ENCODE assay signal across 1 cellular context in genomic region chr15:66803182-66803729, GRCh38.
TF ChIP-seq lines count a peak whose summit lies in the region.

No MANE protein-coding gene starts in this region.

TF ChIP-seq in HEK293, 187 proteins besides CTCF, POLR2A, EP300 and RAD21 (continued from another document and continues in another):
- TF ChIP-seq, protein P1, sequence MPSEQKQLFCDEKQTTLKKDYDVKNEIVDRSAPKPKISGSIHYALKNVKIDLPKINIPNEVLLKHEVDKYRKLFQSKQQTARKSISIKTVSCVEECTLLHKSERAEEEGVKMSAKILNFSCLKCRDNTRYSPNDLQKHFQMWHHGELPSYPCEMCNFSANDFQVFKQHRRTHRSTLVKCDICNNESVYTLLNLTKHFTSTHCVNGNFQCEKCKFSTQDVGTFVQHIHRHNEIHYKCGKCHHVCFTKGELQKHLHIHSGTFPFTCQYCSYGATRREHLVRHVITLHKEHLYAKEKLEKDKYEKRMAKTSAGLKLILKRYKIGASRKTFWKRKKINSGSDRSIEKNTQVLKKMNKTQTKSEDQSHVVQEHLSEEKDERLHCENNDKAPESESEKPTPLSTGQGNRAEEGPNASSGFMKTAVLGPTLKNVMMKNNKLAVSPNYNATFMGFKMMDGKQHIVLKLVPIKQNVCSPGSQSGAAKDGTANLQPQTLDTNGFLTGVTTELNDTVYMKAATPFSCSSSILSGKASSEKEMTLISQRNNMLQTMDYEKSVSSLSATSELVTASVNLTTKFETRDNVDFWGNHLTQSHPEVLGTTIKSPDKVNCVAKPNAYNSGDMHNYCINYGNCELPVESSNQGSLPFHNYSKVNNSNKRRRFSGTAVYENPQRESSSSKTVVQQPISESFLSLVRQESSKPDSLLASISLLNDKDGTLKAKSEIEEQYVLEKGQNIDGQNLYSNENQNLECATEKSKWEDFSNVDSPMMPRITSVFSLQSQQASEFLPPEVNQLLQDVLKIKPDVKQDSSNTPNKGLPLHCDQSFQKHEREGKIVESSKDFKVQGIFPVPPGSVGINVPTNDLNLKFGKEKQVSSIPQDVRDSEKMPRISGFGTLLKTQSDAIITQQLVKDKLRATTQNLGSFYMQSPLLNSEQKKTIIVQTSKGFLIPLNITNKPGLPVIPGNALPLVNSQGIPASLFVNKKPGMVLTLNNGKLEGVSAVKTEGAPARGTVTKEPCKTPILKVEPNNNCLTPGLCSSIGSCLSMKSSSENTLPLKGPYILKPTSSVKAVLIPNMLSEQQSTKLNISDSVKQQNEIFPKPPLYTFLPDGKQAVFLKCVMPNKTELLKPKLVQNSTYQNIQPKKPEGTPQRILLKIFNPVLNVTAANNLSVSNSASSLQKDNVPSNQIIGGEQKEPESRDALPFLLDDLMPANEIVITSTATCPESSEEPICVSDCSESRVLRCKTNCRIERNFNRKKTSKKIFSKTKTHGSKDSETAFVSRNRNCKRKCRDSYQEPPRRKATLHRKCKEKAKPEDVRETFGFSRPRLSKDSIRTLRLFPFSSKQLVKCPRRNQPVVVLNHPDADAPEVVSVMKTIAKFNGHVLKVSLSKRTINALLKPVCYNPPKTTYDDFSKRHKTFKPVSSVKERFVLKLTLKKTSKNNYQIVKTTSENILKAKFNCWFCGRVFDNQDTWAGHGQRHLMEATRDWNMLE (tag by site-specific recombination; conservative IDR thresholded peaks at IDR 0.05; ENCODE audit: low read depth), result 0 out of 2 replicates have a peak, but pooled peaks have one; percentile 15
- no peak for TF ChIP-seq ZNF624 (tag by site-specific recombination; IDR thresholded peaks at IDR 0.05)
- TF ChIP-seq ZNF214 (tag by site-specific recombination; IDR thresholded peaks at IDR 0.05; ENCODE audit: borderline replicate concordance), result no peak
- peak; percentile 96 for TF ChIP-seq KLF1 (tag by site-specific recombination; IDR thresholded peaks at IDR 0.05)
- no peak for TF ChIP-seq ZSCAN16 (tag by site-specific recombination; IDR thresholded peaks at IDR 0.05)
- peak; percentile 90 for TF ChIP-seq GLIS1 (tag by site-specific recombination; IDR thresholded peaks at IDR 0.05)
- no peak for TF ChIP-seq PRDM2 (tag by site-specific recombination; IDR thresholded peaks at IDR 0.05; ENCODE audit: borderline replicate concordance)
- no peak for TF ChIP-seq SALL2 (tag by site-specific recombination; IDR thresholded peaks at IDR 0.05; ENCODE audit: borderline replicate concordance)
- no peak for TF ChIP-seq TRIM28 (IDR thresholded peaks at IDR 0.05; ENCODE audit: borderline replicate concordance, low read length)
- TF ChIP-seq ZNF544 (tag by site-specific recombination; IDR thresholded peaks at IDR 0.05), result no peak
- TF ChIP-seq ZNF274 (IDR thresholded peaks at IDR 0.05; ENCODE audit: low read length), result no peak
- TF ChIP-seq ZNF274 (tag by site-specific recombination; IDR thresholded peaks at IDR 0.05; ENCODE audit: borderline replicate concordance), result no peak
- TF ChIP-seq, protein P2, sequence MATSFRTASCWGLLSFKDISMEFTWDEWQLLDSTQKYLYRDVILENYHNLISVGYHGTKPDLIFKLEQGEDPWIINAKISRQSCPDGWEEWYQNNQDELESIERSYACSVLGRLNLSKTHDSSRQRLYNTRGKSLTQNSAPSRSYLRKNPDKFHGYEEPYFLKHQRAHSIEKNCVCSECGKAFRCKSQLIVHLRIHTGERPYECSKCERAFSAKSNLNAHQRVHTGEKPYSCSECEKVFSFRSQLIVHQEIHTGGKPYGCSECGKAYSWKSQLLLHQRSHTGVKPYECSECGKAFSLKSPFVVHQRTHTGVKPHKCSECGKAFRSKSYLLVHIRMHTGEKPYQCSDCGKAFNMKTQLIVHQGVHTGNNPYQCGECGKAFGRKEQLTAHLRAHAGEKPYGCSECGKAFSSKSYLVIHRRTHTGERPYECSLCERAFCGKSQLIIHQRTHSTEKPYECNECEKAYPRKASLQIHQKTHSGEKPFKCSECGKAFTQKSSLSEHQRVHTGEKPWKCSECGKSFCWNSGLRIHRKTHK (tag by site-specific recombination; IDR thresholded peaks at IDR 0.05), result no peak
- TF ChIP-seq ZNF133 (tag by site-specific recombination; IDR thresholded peaks at IDR 0.05), result no peak
- peak; percentile 70 for TF ChIP-seq ZBTB8A (tag by site-specific recombination; IDR thresholded peaks at IDR 0.05)
- no peak for TF ChIP-seq ZNF830 (tag by site-specific recombination; IDR thresholded peaks at IDR 0.05; ENCODE audit: low read depth)
- no peak for TF ChIP-seq SETDB1 (IDR thresholded peaks at IDR 0.05; ENCODE audit: insufficient read length, low read length)
- peak; percentile 32; the same call in 1 of the 2 replicates for TF ChIP-seq ZNF394 (tag by site-specific recombination; IDR thresholded peaks at IDR 0.05; ENCODE audit: borderline replicate concordance)
- no peak for TF ChIP-seq ZNF132 (tag by site-specific recombination; IDR thresholded peaks at IDR 0.05; ENCODE audit: borderline replicate concordance)
- no peak for TF ChIP-seq ZNF221 (tag by site-specific recombination; IDR thresholded peaks at IDR 0.05; ENCODE audit: borderline replicate concordance)
- no peak for TF ChIP-seq ZFP3 (tag by site-specific recombination; IDR thresholded peaks at IDR 0.05; ENCODE audit: low read depth)
- no peak for TF ChIP-seq ZNF670 (tag by site-specific recombination; IDR thresholded peaks at IDR 0.05; ENCODE audit: low read depth)
- TF ChIP-seq ZNF23 (tag by site-specific recombination; IDR thresholded peaks at IDR 0.05; ENCODE audit: borderline replicate concordance), result no peak
- TF ChIP-seq ZXDB (tag by site-specific recombination; IDR thresholded peaks at IDR 0.05), result peak; percentile 63
- no peak for TF ChIP-seq ZNF48 (tag by site-specific recombination; IDR thresholded peaks at IDR 0.05)
- TF ChIP-seq ZNF704 (tag by site-specific recombination; IDR thresholded peaks at IDR 0.05), result no peak
- TF ChIP-seq ZFP37 (tag by site-specific recombination; IDR thresholded peaks at IDR 0.05), result no peak
- no peak for TF ChIP-seq ZNF621 (tag by site-specific recombination; IDR thresholded peaks at IDR 0.05)
- TF ChIP-seq, protein P3, sequence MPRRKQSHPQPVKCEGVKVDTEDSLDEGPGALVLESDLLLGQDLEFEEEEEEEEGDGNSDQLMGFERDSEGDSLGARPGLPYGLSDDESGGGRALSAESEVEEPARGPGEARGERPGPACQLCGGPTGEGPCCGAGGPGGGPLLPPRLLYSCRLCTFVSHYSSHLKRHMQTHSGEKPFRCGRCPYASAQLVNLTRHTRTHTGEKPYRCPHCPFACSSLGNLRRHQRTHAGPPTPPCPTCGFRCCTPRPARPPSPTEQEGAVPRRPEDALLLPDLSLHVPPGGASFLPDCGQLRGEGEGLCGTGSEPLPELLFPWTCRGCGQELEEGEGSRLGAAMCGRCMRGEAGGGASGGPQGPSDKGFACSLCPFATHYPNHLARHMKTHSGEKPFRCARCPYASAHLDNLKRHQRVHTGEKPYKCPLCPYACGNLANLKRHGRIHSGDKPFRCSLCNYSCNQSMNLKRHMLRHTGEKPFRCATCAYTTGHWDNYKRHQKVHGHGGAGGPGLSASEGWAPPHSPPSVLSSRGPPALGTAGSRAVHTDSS (tag by site-specific recombination; IDR thresholded peaks at IDR 0.05), result no peak
- TF ChIP-seq, protein P4, sequence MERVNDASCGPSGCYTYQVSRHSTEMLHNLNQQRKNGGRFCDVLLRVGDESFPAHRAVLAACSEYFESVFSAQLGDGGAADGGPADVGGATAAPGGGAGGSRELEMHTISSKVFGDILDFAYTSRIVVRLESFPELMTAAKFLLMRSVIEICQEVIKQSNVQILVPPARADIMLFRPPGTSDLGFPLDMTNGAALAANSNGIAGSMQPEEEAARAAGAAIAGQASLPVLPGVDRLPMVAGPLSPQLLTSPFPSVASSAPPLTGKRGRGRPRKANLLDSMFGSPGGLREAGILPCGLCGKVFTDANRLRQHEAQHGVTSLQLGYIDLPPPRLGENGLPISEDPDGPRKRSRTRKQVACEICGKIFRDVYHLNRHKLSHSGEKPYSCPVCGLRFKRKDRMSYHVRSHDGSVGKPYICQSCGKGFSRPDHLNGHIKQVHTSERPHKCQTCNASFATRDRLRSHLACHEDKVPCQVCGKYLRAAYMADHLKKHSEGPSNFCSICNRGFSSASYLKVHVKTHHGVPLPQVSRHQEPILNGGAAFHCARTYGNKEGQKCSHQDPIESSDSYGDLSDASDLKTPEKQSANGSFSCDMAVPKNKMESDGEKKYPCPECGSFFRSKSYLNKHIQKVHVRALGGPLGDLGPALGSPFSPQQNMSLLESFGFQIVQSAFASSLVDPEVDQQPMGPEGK (tag by site-specific recombination; IDR thresholded peaks at IDR 0.05), result peak; percentile 92
- no peak for TF ChIP-seq ZNF76 (tag by site-specific recombination; IDR thresholded peaks at IDR 0.05; ENCODE audit: borderline replicate concordance, low read depth)
- TF ChIP-seq MZF1 (tag by site-specific recombination; IDR thresholded peaks at IDR 0.05; ENCODE audit: borderline replicate concordance), result no peak
- no peak for TF ChIP-seq ZNF664 (tag by site-specific recombination; IDR thresholded peaks at IDR 0.05)
- TF ChIP-seq PRDM1 (tag by site-specific recombination; IDR thresholded peaks at IDR 0.05), result no peak
- no peak for TF ChIP-seq ZNF521 (tag by site-specific recombination; IDR thresholded peaks at IDR 0.05)
- no peak for TF ChIP-seq ZSCAN5A (tag by site-specific recombination; IDR thresholded peaks at IDR 0.05)
- TF ChIP-seq ZNF311 (tag by site-specific recombination; IDR thresholded peaks at IDR 0.05; ENCODE audit: borderline replicate concordance), result no peak
- TF ChIP-seq GLI4 (tag by site-specific recombination; IDR thresholded peaks at IDR 0.05), result peak; percentile 95; the same call in 1 of the 2 replicates
- 0 out of 2 replicates have a peak, but pooled peaks have one; percentile 57 for TF ChIP-seq ZNF24 (tag by site-specific recombination; IDR thresholded peaks at IDR 0.05)
- no peak for TF ChIP-seq ZNF366 (tag by site-specific recombination; conservative IDR thresholded peaks at IDR 0.05)
- no peak for TF ChIP-seq ZNF37A (tag by site-specific recombination; IDR thresholded peaks at IDR 0.05)
- TF ChIP-seq ZNF529 (tag by site-specific recombination; IDR thresholded peaks at IDR 0.05; ENCODE audit: insufficient replicate concordance), result no peak
- TF ChIP-seq ZNF146 (tag by site-specific recombination; IDR thresholded peaks at IDR 0.05), result no peak
